In the genomic region with DNA sequence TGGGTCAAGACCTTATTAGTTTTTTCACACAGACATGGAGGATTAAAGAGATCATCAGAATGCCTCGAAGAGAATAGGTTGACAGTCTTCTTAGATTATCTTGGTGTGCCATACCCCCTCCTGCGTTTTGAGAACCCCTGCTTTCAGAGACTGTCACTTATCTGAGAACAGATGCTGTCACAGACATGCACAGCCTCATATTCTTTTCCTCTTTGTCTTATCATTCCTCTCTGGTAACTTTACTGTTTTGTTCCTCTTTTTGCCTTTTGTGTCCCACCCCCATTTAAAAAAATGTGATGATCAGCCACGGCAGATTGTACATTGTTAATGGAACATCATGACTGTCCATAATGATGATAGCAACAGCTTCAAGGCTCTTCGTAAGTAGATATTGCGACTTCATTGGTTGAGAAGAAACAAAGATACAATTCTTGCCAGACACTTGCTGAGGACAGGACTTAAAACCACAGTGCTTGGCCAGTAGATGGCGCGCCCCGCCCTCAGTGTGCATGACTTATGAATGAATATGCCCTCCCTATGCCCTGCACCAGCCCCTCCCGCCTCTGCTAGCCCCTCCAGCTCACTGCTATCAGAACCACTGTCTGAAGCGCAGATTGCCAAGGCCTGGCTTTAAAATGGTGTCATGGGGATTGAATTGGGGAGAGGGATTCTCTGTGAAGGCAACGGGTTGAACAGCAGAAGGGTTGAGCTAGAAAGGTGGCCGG, we compare ENCODE assay signal across 8 cellular contexts. TPM values are rescaled to one million over a fixed set of nuclear protein-coding genes. Genes with fewer than 3 reads are reported as not detected.
DNase-seq lines count a peak whose midpoint lies in the region; ATAC-seq and TF ChIP-seq lines count a peak whose summit lies in the region.

No MANE protein-coding gene starts in this region.

- in situ Hi-C loops in Panc1 (cut with HindIII; ENCODE audit: low pct_unique_long_range_greater_than_20kb, low sequenced_read_pairs), result no loop called here

- TF ChIP-seq CTCF in A673 (conservative IDR thresholded peaks at IDR 0.05; ENCODE audit: low read depth, low read length) (peak; percentile 95), Panc1 (IDR thresholded peaks at IDR 0.05) (peak; percentile 90)

- peak overlapping the region; percentile 58 for H3K4me3 Mint-ChIP-seq in natural killer cell treated with Interleukin-12 subunit alpha and Interleukin-12 subunit beta and Interleukin-15 and Interleukin-18, amount 100 ng/mL, for 72 hours
- peak overlapping the region; percentile 52 to 67 for H3K4me3 Mint-ChIP-seq in stimulated activated naive B cell treated with anti-CD40 and anti-IgM and Interleukin-4, amounts not matched to agents 10 μg/mL and 1 μg/mL and 100 μg/mL, for 72 hours

- H3K27ac ChIP-seq in A673 (ENCODE audit: low read depth, low read length, poor library complexity, severe bottlenecking) (no peak overlapping the region), Panc1 (ENCODE audit: low read length) (peak overlapping the region; percentile 63; the same call in 1 of the 2 replicates)

- H3K27me3 ChIP-seq in A673 (replicated peaks; ENCODE audit: insufficient read depth, low read depth, low read length, poor library complexity) (no peaks in the 10 kb centered on the region), Panc1 (ENCODE audit: control insufficient read depth, insufficient read depth, low read length) (no peaks in the 10 kb centered on the region)

- peaks cover 7% of the 10 kb centered on the region for H3K36me3 Mint-ChIP-seq in natural killer cell treated with Interleukin-12 subunit alpha and Interleukin-12 subunit beta and Interleukin-15 and Interleukin-18, amount 100 ng/mL, for 72 hours
- peaks cover 3% of the 10 kb centered on the region in 2 donors for H3K36me3 Mint-ChIP-seq in stimulated activated naive B cell treated with anti-CD40 and anti-IgM and Interleukin-4, amounts not matched to agents 10 μg/mL and 1 μg/mL and 100 μg/mL, for 72 hours

- CTCF ChIA-PET in A673 (lab: Charles Lee), result interaction anchor here (0.5 to 1.4 kb wide), 9 partner anchors 13 to 344 kb away, joined by 3 to 12 read pairs (median 5); no protein-coding TSS in a partner anchor
- CTCF ChIA-PET in Panc1 (lab: Charles Lee), result interaction anchor here (0.7 to 1.0 kb wide), 4 partner anchors 13 to 256 kb away, joined by 3 to 7 read pairs (median 4); no protein-coding TSS in a partner anchor

- BruUV-seq in A673 (replicated peaks; lab: Mats Ljungman, UMichigan) (no TSS peak), Panc1 (replicated peaks; lab: Mats Ljungman, UMichigan) (no TSS peak)

- DNase-seq in A673 (ENCODE audit: low spot score), result peak; percentile 93
- peak; percentile 98 for DNase-seq in Kasumi-1 (lab: John Stamatoyannopoulos, UW)
- DNase-seq in Panc1 (ENCODE audit: low read depth, low spot score), result no peak
- peak; percentile 79 for DNase-seq in activated T-cell treated with anti-CD3 and anti-CD28 coated beads for 48 hours (ENCODE audit: low read depth)
- DNase-seq in natural killer cell treated with Interleukin-12 subunit alpha and Interleukin-12 subunit beta and Interleukin-15 and Interleukin-18, amount 100 ng/mL, for 72 hours (ENCODE audit: low spot score), result peak; percentile 90
- DNase-seq in stimulated activated naive B cell treated with anti-CD40 and anti-IgM and Interleukin-4, amounts not matched to agents 10 μg/mL and 1 μg/mL and 100 μg/mL, for 72 hours, result peak; percentile 70

- ATAC-seq in GM18868 (IDR thresholded peaks at IDR 0.05; ENCODE audit: unreplicated experiment) (peak; percentile 47), Panc1 (peak; percentile 74), esophagus mucosa (peak; percentile 44)
- ATAC-seq in natural killer cell treated with Interleukin-12 subunit alpha and Interleukin-12 subunit beta and Interleukin-15 and Interleukin-18, amount 100 ng/mL, for 72 hours, result peak; percentile 51 to 54
- peak; percentile 60 to 61 for ATAC-seq in stimulated activated naive B cell treated with anti-CD40 and anti-IgM and Interleukin-4, amounts not matched to agents 10 μg/mL and 1 μg/mL and 100 μg/mL, for 72 hours (replicated peaks)

- H3K27ac Mint-ChIP-seq in natural killer cell treated with Interleukin-12 subunit alpha and Interleukin-12 subunit beta and Interleukin-15 and Interleukin-18, amount 100 ng/mL, for 72 hours, result peak overlapping the region; percentile 50 to 81
- peak overlapping the region; percentile 43 for H3K27ac Mint-ChIP-seq in stimulated activated naive B cell treated with anti-CD40 and anti-IgM and Interleukin-4, amounts not matched to agents 10 μg/mL and 1 μg/mL and 100 μg/mL, for 72 hours

- H3K27me3 Mint-ChIP-seq in natural killer cell treated with Interleukin-12 subunit alpha and Interleukin-12 subunit beta and Interleukin-15 and Interleukin-18, amount 100 ng/mL, for 72 hours, result no peaks in the 10 kb centered on the region
- no peaks in the 10 kb centered on the region for H3K27me3 Mint-ChIP-seq in stimulated activated naive B cell treated with anti-CD40 and anti-IgM and Interleukin-4, amounts not matched to agents 10 μg/mL and 1 μg/mL and 100 μg/mL, for 72 hours

- no peaks in the 10 kb centered on the region for H3K9me3 ChIP-seq in A673 (ENCODE audit: low read depth, low read length, poor library complexity, severe bottlenecking)
- no peaks in the 10 kb centered on the region for H3K9me3 ChIP-seq in Panc1 (ENCODE audit: control insufficient read depth, insufficient read depth, low read depth, low read length)

- no peak overlapping the region for H3K4me3 ChIP-seq in A673 (ENCODE audit: low read depth, low read length, poor library complexity, severe bottlenecking)
- H3K4me3 ChIP-seq in Panc1 (ENCODE audit: low read depth in 2 of 2, low read length in 2 of 2), result peak overlapping the region in 1 of 2 experiments; percentile 28; a peak in 1 of 4 replicates

- no peaks in the 10 kb centered on the region for H3K36me3 ChIP-seq in A673 (ENCODE audit: insufficient read depth, low read length, poor library complexity, severe bottlenecking)
- H3K36me3 ChIP-seq in Panc1 (ENCODE audit: control insufficient read depth, insufficient read depth, low read length), result peaks cover 4% of the 10 kb centered on the region

- intact Hi-C loops in A673 (cut with micrococcal nuclease; ENCODE audit: unreplicated experiment) (loop anchor here (1.0 to 5.0 kb wide), 2 partner anchors 233 to 256 kb away; no protein-coding TSS in a partner anchor), Panc1 (cut with micrococcal nuclease; ENCODE audit: unreplicated experiment) (loop anchor here (2.0 to 5.0 kb wide), 2 partner anchors 228 to 314 kb away; no protein-coding TSS in a partner anchor)

- H3K4me1 Mint-ChIP-seq in natural killer cell treated with Interleukin-12 subunit alpha and Interleukin-12 subunit beta and Interleukin-15 and Interleukin-18, amount 100 ng/mL, for 72 hours (ENCODE audit: low read depth in 2 of 2), result peaks cover 18 to 22% of the 10 kb centered on the region in 2 donors
- H3K4me1 Mint-ChIP-seq in stimulated activated naive B cell treated with anti-CD40 and anti-IgM and Interleukin-4, amounts not matched to agents 10 μg/mL and 1 μg/mL and 100 μg/mL, for 72 hours, result peaks cover 16 to 24% of the 10 kb centered on the region in 2 donors

- no peaks in the 10 kb centered on the region for H3K9me3 Mint-ChIP-seq in natural killer cell treated with Interleukin-12 subunit alpha and Interleukin-12 subunit beta and Interleukin-15 and Interleukin-18, amount 100 ng/mL, for 72 hours
- no peaks in the 10 kb centered on the region for H3K9me3 Mint-ChIP-seq in stimulated activated naive B cell treated with anti-CD40 and anti-IgM and Interleukin-4, amounts not matched to agents 10 μg/mL and 1 μg/mL and 100 μg/mL, for 72 hours

- H3K4me1 ChIP-seq in A673 (ENCODE audit: insufficient read depth, low read length, poor library complexity, severe bottlenecking), result peaks cover 21% of the 10 kb centered on the region
- H3K4me1 ChIP-seq in Panc1 (ENCODE audit: control insufficient read depth, insufficient read depth, low read length), result peaks cover 12% of the 10 kb centered on the region

- POLR2A ChIA-PET in A673 (lab: Charles Lee; ENCODE audit: low non-redundant PET) (interaction anchor here (0.6 kb wide), 1 partner anchor 339 kb away, joined by 3 read pairs; no protein-coding TSS in a partner anchor), Panc1 (lab: Charles Lee) (no interaction called here)

RNA-seq across cellular contexts. Expression of gene PITPNC1, which starts 2.6 kb away (rescaled TPM):
- total RNA-seq in A673 (2021) (34.2 and 35.5 TPM in 2 replicates), Panc1 (2021; ENCODE audit: unreplicated experiment) (20.8 TPM), esophagus mucosa (16.0 TPM)
- 25.2 TPM for polyA plus RNA-seq in Panc1 (2012; ENCODE audit: insufficient read length)
- 10 to 100 TPM; 73.9 to 81.9 TPM for total RNA-seq in natural killer cell treated with Interleukin-12 subunit alpha and Interleukin-12 subunit beta and Interleukin-15 and Interleukin-18, amount 100 ng/mL, for 72 hours

RNA-seq across cellular contexts. Expression of gene PSMD12, which starts 8.1 kb away (rescaled TPM):
- total RNA-seq in A673 (2021), result 165 and 192 TPM in 2 replicates
- total RNA-seq in Panc1 (2021; ENCODE audit: unreplicated experiment), result 50.2 TPM
- polyA plus RNA-seq in Panc1 (2012; ENCODE audit: insufficient read length), result 83.4 TPM
- 40.3 TPM for total RNA-seq in esophagus mucosa
- 10 to 100 TPM; 87.3 to 90.5 TPM for total RNA-seq in natural killer cell treated with Interleukin-12 subunit alpha and Interleukin-12 subunit beta and Interleukin-15 and Interleukin-18, amount 100 ng/mL, for 72 hours
